19 cellular contexts compared by ENCODE assay signal in genomic region chr5:114316167-114316566, GRCh38. TPM values are rescaled to one million over a fixed set of nuclear protein-coding genes. Genes with fewer than 3 reads are reported as not detected.
"Had no signal": no experiment of that assay in that cellular context is flagged by ENCODE, and none has a peak within 500 bp of the region (broad histone marks: within the 10 kb centered on the region; RNA-seq: fewer than 3 reads in every experiment).

No MANE protein-coding gene starts in this region.

- DNase-seq: activated B cell treated with CpG ODN at 0.5 μM for 24 hours; activated CD4-positive, alpha-beta memory T cell treated with anti-CD3 and anti-CD28 coated beads for 36 hours; activated CD4-positive, alpha-beta T cell treated with anti-CD3 and anti-CD28 coated beads for 4 hours; activated CD8-positive, alpha-beta memory T cell treated with anti-CD3 and anti-CD28 coated beads, Interleukin-2, amount 10 ng/mL, durations not matched to agents 7 days and 5 days; amygdala; dermis blood vessel endothelial cell; effector memory CD4-positive, alpha-beta T cell; esophagus squamous epithelium; hippocampal formation; islet precursor cell; naive thymus-derived CD4-positive, alpha-beta T cell; ovary; right lobe of liver; small intestine; stimulated activated CD4-positive, alpha-beta T cell treated with anti-CD3 and anti-CD28 coated beads, Interleukin-4, amount 100 ng/mL, for 1 hour; stimulated activated naive CD8-positive, alpha-beta T cell treated with anti-CD3 and anti-CD28 coated beads, Interleukin-15, amount 100 ng/mL, for 72 hours; upper lobe of left lung had no signal

- H3K4me1 Mint-ChIP-seq: activated B cell treated with CpG ODN at 0.5 μM for 24 hours; activated CD8-positive, alpha-beta memory T cell treated with anti-CD3 and anti-CD28 coated beads, Interleukin-2, amount 10 ng/mL, durations not matched to agents 7 days and 5 days; naive thymus-derived CD4-positive, alpha-beta T cell; stimulated activated naive CD8-positive, alpha-beta T cell treated with anti-CD3 and anti-CD28 coated beads, Interleukin-15, amount 100 ng/mL, for 72 hours had no signal

- H3K4me3 Mint-ChIP-seq: activated B cell treated with CpG ODN at 0.5 μM for 24 hours; activated CD4-positive, alpha-beta memory T cell treated with anti-CD3 and anti-CD28 coated beads for 36 hours; activated CD8-positive, alpha-beta memory T cell treated with anti-CD3 and anti-CD28 coated beads, Interleukin-2, amount 10 ng/mL, durations not matched to agents 7 days and 5 days; activated naive CD8-positive, alpha-beta T cell; naive thymus-derived CD4-positive, alpha-beta T cell; stimulated activated naive CD8-positive, alpha-beta T cell treated with anti-CD3 and anti-CD28 coated beads, Interleukin-15, amount 100 ng/mL, for 72 hours had no signal

- H3K27me3 Mint-ChIP-seq: activated B cell treated with CpG ODN at 0.5 μM for 24 hours; activated CD4-positive, alpha-beta memory T cell treated with anti-CD3 and anti-CD28 coated beads for 36 hours; activated CD8-positive, alpha-beta memory T cell treated with anti-CD3 and anti-CD28 coated beads, Interleukin-2, amount 10 ng/mL, durations not matched to agents 7 days and 5 days; stimulated activated naive CD8-positive, alpha-beta T cell treated with anti-CD3 and anti-CD28 coated beads, Interleukin-15, amount 100 ng/mL, for 72 hours had no signal

- H3K27ac Mint-ChIP-seq: activated B cell treated with CpG ODN at 0.5 μM for 24 hours; activated CD4-positive, alpha-beta memory T cell treated with anti-CD3 and anti-CD28 coated beads for 36 hours; activated CD8-positive, alpha-beta memory T cell treated with anti-CD3 and anti-CD28 coated beads, Interleukin-2, amount 10 ng/mL, durations not matched to agents 7 days and 5 days; activated naive CD8-positive, alpha-beta T cell; stimulated activated naive CD8-positive, alpha-beta T cell treated with anti-CD3 and anti-CD28 coated beads, Interleukin-15, amount 100 ng/mL, for 72 hours had no signal

- H3K9me3 Mint-ChIP-seq: activated B cell treated with CpG ODN at 0.5 μM for 24 hours; activated CD4-positive, alpha-beta memory T cell treated with anti-CD3 and anti-CD28 coated beads for 36 hours; stimulated activated naive CD8-positive, alpha-beta T cell treated with anti-CD3 and anti-CD28 coated beads, Interleukin-15, amount 100 ng/mL, for 72 hours had no signal

- H3K36me3 Mint-ChIP-seq: activated CD4-positive, alpha-beta memory T cell treated with anti-CD3 and anti-CD28 coated beads for 36 hours; activated CD8-positive, alpha-beta memory T cell treated with anti-CD3 and anti-CD28 coated beads, Interleukin-2, amount 10 ng/mL, durations not matched to agents 7 days and 5 days; activated naive CD8-positive, alpha-beta T cell; naive thymus-derived CD4-positive, alpha-beta T cell had no signal

- ATAC-seq: activated CD8-positive, alpha-beta memory T cell treated with anti-CD3 and anti-CD28 coated beads, Interleukin-2, amount 10 ng/mL, durations not matched to agents 7 days and 5 days; left lobe of liver; naive thymus-derived CD4-positive, alpha-beta T cell; right lobe of liver; stimulated activated naive CD8-positive, alpha-beta T cell treated with anti-CD3 and anti-CD28 coated beads, Interleukin-15, amount 100 ng/mL, for 72 hours had no signal

RNA-seq across cellular contexts. Expression of gene KCNN2, which starts 45.7 kb away (rescaled TPM):
- total RNA-seq: activated B cell treated with CpG ODN at 0.5 μM for 24 hours; activated CD4-positive, alpha-beta memory T cell treated with anti-CD3 and anti-CD28 coated beads for 36 hours; activated CD8-positive, alpha-beta memory T cell treated with anti-CD3 and anti-CD28 coated beads, Interleukin-2, amount 10 ng/mL, durations not matched to agents 7 days and 5 days; naive thymus-derived CD4-positive, alpha-beta T cell had no signal
